In genomic region chr10:126157127-126157526, GRCh38 we compare ENCODE assay signal across 1 cellular context.
TF ChIP-seq lines count a peak whose summit lies in the region.

No MANE protein-coding gene starts in this region.

TF ChIP-seq in WTC11, 78 proteins besides CTCF, POLR2A, EP300 and RAD21 (continued from another document):
- TF ChIP-seq FOXP4 (CRISPR knock-in tag; IDR thresholded peaks at IDR 0.05): no peak
- TF ChIP-seq TEAD1 (CRISPR knock-in tag; IDR thresholded peaks at IDR 0.05): no peak
